ENCODE assay signal across 1 cellular context in genomic region chr4:40555176-40555900, GRCh38.
TF ChIP-seq lines count a peak whose summit lies in the region.

No MANE protein-coding gene starts in this region.

TF ChIP-seq in GM23338, 12 proteins besides CTCF, POLR2A, EP300 and RAD21 (continued from another document):
- TF ChIP-seq ETS1 (IDR thresholded peaks at IDR 0.05), result no peak
- no peak for TF ChIP-seq REST (IDR thresholded peaks at IDR 0.05; ENCODE audit: unreplicated experiment)
- TF ChIP-seq ZNF462 (CRISPR knock-in tag; IDR thresholded peaks at IDR 0.05), result no peak
- no peak for TF ChIP-seq ZNF331 (CRISPR knock-in tag; IDR thresholded peaks at IDR 0.05; ENCODE audit: low read depth)
- no peak for TF ChIP-seq EZH2 (IDR thresholded peaks at IDR 0.05; ENCODE audit: low read depth, unreplicated experiment)
- TF ChIP-seq JUNB (IDR thresholded peaks at IDR 0.05; ENCODE audit: unreplicated experiment), result no peak
- TF ChIP-seq ZNF114 (CRISPR knock-in tag; IDR thresholded peaks at IDR 0.05), result no peak
- TF ChIP-seq EZH2phosphoT487 (IDR thresholded peaks at IDR 0.05; ENCODE audit: unreplicated experiment), result no peak
- TF ChIP-seq NANOG (IDR thresholded peaks at IDR 0.05; ENCODE audit: borderline replicate concordance), result no peak
- no peak for TF ChIP-seq CREB1 (CRISPR knock-in tag; IDR thresholded peaks at IDR 0.05; ENCODE audit: low read depth)
